In the genomic region with DNA sequence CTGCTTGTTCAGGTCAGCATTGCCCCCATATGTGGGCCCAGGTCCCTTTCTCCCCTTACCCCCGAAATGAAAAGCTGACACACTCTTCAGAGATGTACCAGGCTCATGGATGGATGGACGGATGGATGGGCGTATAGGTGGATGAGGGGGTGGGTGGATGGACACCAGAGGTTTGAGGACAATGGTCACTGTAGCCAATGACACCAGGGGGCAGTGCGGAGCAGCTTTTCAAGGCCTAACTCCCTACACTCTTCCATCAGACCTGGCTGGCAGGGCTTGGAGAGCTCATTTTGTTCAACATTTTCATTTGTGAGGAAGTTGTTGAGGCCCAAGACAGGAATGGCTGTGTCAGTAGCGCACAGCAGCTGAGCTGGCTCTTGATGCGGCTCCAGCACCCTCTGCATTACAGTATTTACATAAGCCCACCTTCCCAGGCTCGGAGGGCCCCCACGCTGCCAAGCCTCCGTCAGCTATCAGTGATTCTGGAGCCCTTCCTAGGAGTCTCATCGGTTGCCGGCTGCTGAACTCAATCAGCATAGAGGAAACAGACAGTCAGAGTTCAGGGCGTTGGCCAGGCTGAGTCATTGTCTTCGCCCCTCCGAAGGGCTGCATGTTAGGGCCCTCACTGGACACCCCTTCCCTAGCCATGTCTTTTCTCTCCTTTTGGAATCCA, we compare ENCODE assay signal across 9 cellular contexts. TPM values are rescaled to one million over a fixed set of nuclear protein-coding genes. Genes with fewer than 3 reads are reported as not detected.
DNase-seq lines count a peak whose midpoint lies in the region; ATAC-seq, FAIRE-seq and TF ChIP-seq lines count a peak whose summit lies in the region.
"Had no signal": no experiment of that assay in that cellular context is flagged by ENCODE, and none has a peak within 500 bp of the region (broad histone marks: within the 10 kb centered on the region; RNA-seq: fewer than 3 reads in every experiment).

No MANE protein-coding gene starts in this region.

- WGBS in A549 (ENCODE audit: missing lambda C conversion rate), result 45% methylated on average over 13 of the region's 14 CpGs

- TF ChIP-seq EP300 in A549 (IDR thresholded peaks at IDR 0.05), result no peak

- FAIRE-seq in A549 (lab: Jason Lieb, UNC), result peak; percentile 36
- FAIRE-seq in bronchial epithelial cell (lab: Jason Lieb, UNC), result peak; percentile 68

- TF ChIP-seq RAD21 in A549 (conservative IDR thresholded peaks at IDR 0.05 in 1 of 2, IDR thresholded peaks at IDR 0.05 in 1 of 2), result peak; percentile 69 to 81

- no peak for TF ChIP-seq POLR2A in A549 (IDR thresholded peaks at IDR 0.05; ENCODE audit: low read length)

- TF ChIP-seq CTCF in A549 (IDR thresholded peaks at IDR 0.05), result peak; percentile 71
- TF ChIP-seq CTCF in GM12873 (IDR thresholded peaks at IDR 0.05; ENCODE audit: insufficient read depth, low read depth, low read length, missing control alignments), result peak; percentile 92
- TF ChIP-seq CTCF in bronchial epithelial cell (IDR thresholded peaks at IDR 0.05; ENCODE audit: insufficient read depth, low read length, severe bottlenecking), result peak; percentile 94
- peak; percentile 71 for TF ChIP-seq CTCF in kidney epithelial cell (IDR thresholded peaks at IDR 0.05; ENCODE audit: insufficient read depth, low read length, poor library complexity, severe bottlenecking)

- CTCF ChIA-PET in A549 (lab: Yijun Ruan, JAX), result interaction anchor here (0.5 to 10.6 kb wide), 39 partner anchors 8 to 1022 kb away, joined by 3 to 131 read pairs (median 4); no protein-coding TSS in a partner anchor

- POLR2A ChIA-PET in A549 (lab: Yijun Ruan, JAX), result interaction anchor here (1.3 kb wide), 1 partner anchor 11 kb away, joined by 6 read pairs; a partner anchor contains a TSS

- H3K9me3 ChIP-seq in A549, result no peaks in the 10 kb centered on the region

- peak; percentile 88 to 96 for ATAC-seq in A549
- no peak for ATAC-seq in HG03108 (IDR thresholded peaks at IDR 0.05; ENCODE audit: unreplicated experiment)

- H3K27me3 ChIP-seq in bronchial epithelial cell (ENCODE audit: control insufficient read depth, insufficient read depth, low read length) (no peaks in the 10 kb centered on the region), kidney epithelial cell (ENCODE audit: control insufficient read depth, insufficient read depth, low read length) (peaks cover 4% of the 10 kb centered on the region)

- peak overlapping the region; percentile 19 to 71; a peak in 5 of 6 replicates for H3K27ac ChIP-seq in A549

- no peak overlapping the region for H3K4me3 ChIP-seq in A549
- no peak overlapping the region for H3K4me3 ChIP-seq in bronchial epithelial cell (ENCODE audit: low read depth, low read length)
- H3K4me3 ChIP-seq in kidney epithelial cell (ENCODE audit: low read depth, low read length), result no peak overlapping the region

- H3K4me2 ChIP-seq in A549, result peak overlapping the region; percentile 29

- DNase-seq in A549 (ENCODE audit: low read depth in 1 of 2, low spot score in 1 of 2) (peak; percentile 76 to 82), M059J (ENCODE audit: low read depth) (peak; percentile 72), T-helper 9 cell (peak; percentile 16), bronchial epithelial cell (ENCODE audit: low read depth) (peak; percentile 53), kidney epithelial cell (ENCODE audit: low read depth) (no peak)
- peak; percentile 47 to 70 for DNase-seq in stimulated activated CD4-positive, alpha-beta T cell treated with anti-CD3 and anti-CD28 coated beads, Interleukin-2, amount 100 ng/mL, for 24 hours

- peaks cover 31% of the 10 kb centered on the region for H3K4me1 ChIP-seq in A549

- H3K36me3 ChIP-seq in bronchial epithelial cell (ENCODE audit: control insufficient read depth, insufficient read depth, low read length) (no peaks in the 10 kb centered on the region), kidney epithelial cell (ENCODE audit: control insufficient read depth, insufficient read depth, low read length) (no peaks in the 10 kb centered on the region)

TF ChIP-seq in A549, 52 proteins besides CTCF, POLR2A, EP300 and RAD21:
- peak; percentile 84 for TF ChIP-seq SMC3 (IDR thresholded peaks at IDR 0.05)
- no peak for TF ChIP-seq CHD4 (IDR thresholded peaks at IDR 0.05; ENCODE audit: borderline replicate concordance)

RNA-seq across cellular contexts. Expression of a gene that starts 11.6 kb away (rescaled TPM):
- polyA plus RNA-seq in A549 (2011; rRNA removed) (0.17 and 0.25 TPM in 2 replicates), A549 (2017; fragmentation: RNase III; extraction: RNeasy Plus Mini Kit Qiagen cat#74134 plus additional on column Dnase treatment) (0.15 to 0.29 TPM (median 0.17 TPM) in 3 replicates)
- 0.28 and 0.30 TPM in 2 replicates for polyA plus RNA-seq in A549 (2012; cell fraction: cytosol; rRNA removed)
- polyA plus RNA-seq in A549 (2012; cell fraction: nucleus; rRNA removed), result 0.14 and 0.55 TPM in 2 replicates
- polyA minus RNA-seq in A549 (2011; rRNA and poly(A)+ RNA removed), result 0.08 and 0.15 TPM in 2 replicates
- not detected in 2 replicates for total RNA-seq in M059J (2014; rRNA removed; shearing (Covaris generic))
- total RNA-seq in bronchial epithelial cell (not detected in 2 replicates), kidney epithelial cell (not detected in 2 replicates)

RNA-seq across cellular contexts. Expression of a gene that starts 46.1 kb away (rescaled TPM):
- 8.2 and 11.2 TPM in 2 replicates for polyA plus RNA-seq in A549 (2011; rRNA removed)
- polyA plus RNA-seq in A549 (2012; cell fraction: cytosol; rRNA removed), result 5.1 and 5.4 TPM in 2 replicates
- 4.2 and 4.5 TPM in 2 replicates for polyA plus RNA-seq in A549 (2012; cell fraction: nucleus; rRNA removed)
- polyA plus RNA-seq in A549 (2017; fragmentation: RNase III; extraction: RNeasy Plus Mini Kit Qiagen cat#74134 plus additional on column Dnase treatment), result 5.6 to 6.2 TPM (median 6.0 TPM) in 3 replicates
- polyA minus RNA-seq in A549 (2011; rRNA and poly(A)+ RNA removed), result 3.5 and 7.2 TPM in 2 replicates
- total RNA-seq in M059J (2014; rRNA removed; shearing (Covaris generic)), result 0.37 TPM in 1 of 2 replicates, not detected in the other
- not detected in 2 replicates for total RNA-seq in bronchial epithelial cell
- not detected in 2 replicates for total RNA-seq in kidney epithelial cell
- total RNA-seq: mononuclear cell had no signal

RNA-seq across cellular contexts. Expression of a gene that starts 57.4 kb away (rescaled TPM):
- polyA plus RNA-seq in A549 (2011; rRNA removed) (not detected in 2 replicates), A549 (2017; fragmentation: RNase III; extraction: RNeasy Plus Mini Kit Qiagen cat#74134 plus additional on column Dnase treatment) (not detected in 3 replicates)
- polyA plus RNA-seq in A549 (2012; cell fraction: cytosol; rRNA removed), result not detected in 2 replicates
- not detected in 2 replicates for polyA plus RNA-seq in A549 (2012; cell fraction: nucleus; rRNA removed)
- not detected in 2 replicates for polyA minus RNA-seq in A549 (2011; rRNA and poly(A)+ RNA removed)
- not detected in 2 replicates for total RNA-seq in M059J (2014; rRNA removed; shearing (Covaris generic))
- total RNA-seq in bronchial epithelial cell (not detected in 2 replicates), kidney epithelial cell (not detected in 2 replicates)
- total RNA-seq: mononuclear cell had no signal

RNA-seq across cellular contexts. Expression of a gene that starts 58.5 kb away (rescaled TPM):
- 63.5 and 87.0 TPM in 2 replicates for polyA plus RNA-seq in A549 (2011; rRNA removed)
- 24.7 and 26.7 TPM in 2 replicates for polyA plus RNA-seq in A549 (2012; cell fraction: cytosol; rRNA removed)
- 12.1 and 18.0 TPM in 2 replicates for polyA plus RNA-seq in A549 (2012; cell fraction: nucleus; rRNA removed)
- 51.2 to 57.9 TPM (median 52.4 TPM) in 3 replicates for polyA plus RNA-seq in A549 (2017; fragmentation: RNase III; extraction: RNeasy Plus Mini Kit Qiagen cat#74134 plus additional on column Dnase treatment)
- 12.0 and 13.0 TPM in 2 replicates for polyA minus RNA-seq in A549 (2011; rRNA and poly(A)+ RNA removed)
- 85.5 and 87.9 TPM in 2 replicates for total RNA-seq in M059J (2014; rRNA removed; shearing (Covaris generic))
- 0.53 and 2.0 TPM in 2 replicates for total RNA-seq in bronchial epithelial cell
- 7.6 and 11.4 TPM in 2 replicates for total RNA-seq in kidney epithelial cell
